In genomic region chr4:120066182-120066524, GRCh38 we compare ENCODE assay signal across 8 cellular contexts. TPM values are rescaled to one million over a fixed set of nuclear protein-coding genes. Genes with fewer than 3 reads are reported as not detected.
DNase-seq lines count a peak whose midpoint lies in the region; ATAC-seq, FAIRE-seq and TF ChIP-seq lines count a peak whose summit lies in the region.

No MANE protein-coding gene starts in this region.

- H3K27ac ChIP-seq in CD8-positive, alpha-beta T cell (ENCODE audit: low read depth, low read length), result peak overlapping the region; percentile 79

- no peaks in the 10 kb centered on the region for H3K9me3 ChIP-seq in CD8-positive, alpha-beta T cell (ENCODE audit: low read length)
- H3K9me3 ChIP-seq in mononuclear cell (ENCODE audit: low read depth, low read length), result no peaks in the 10 kb centered on the region

- H3K27me3 Mint-ChIP-seq in CD8-positive, alpha-beta T cell (ENCODE audit: low read depth), result no peaks in the 10 kb centered on the region

- DNase-seq in CD8-positive, alpha-beta T cell, result peak in 2 of 7 experiments; percentile 17 to 82
- DNase-seq in NCI-H128 (lab: John Stamatoyannopoulos, UW; ENCODE audit: unreplicated experiment) (peak; percentile 46), astrocyte of the spinal cord (ENCODE audit: low read depth, low spot score) (no peak), NCI-H446 treated with DMSO at 0.1 percent for 48 hours (lab: John Stamatoyannopoulos, UW) (no peak), D721Med (ENCODE audit: insufficient read length, low spot score) (no peak)

- no peaks in the 10 kb centered on the region for H3K9me3 Mint-ChIP-seq in CD8-positive, alpha-beta T cell

- no peak for FAIRE-seq in D721Med (lab: Jason Lieb, UNC)

- TF ChIP-seq CTCF in CD8-positive, alpha-beta T cell (IDR thresholded peaks at IDR 0.05), result no peak
- no peak for TF ChIP-seq CTCF in astrocyte of the spinal cord (IDR thresholded peaks at IDR 0.05; ENCODE audit: low read depth, low read length)
- no peak for TF ChIP-seq CTCF in D721Med (IDR thresholded peaks at IDR 0.05; ENCODE audit: insufficient read depth, missing control alignments)

- no peaks in the 10 kb centered on the region for H3K36me3 ChIP-seq in CD8-positive, alpha-beta T cell (ENCODE audit: insufficient read depth, low read length)

- CTCF ChIA-PET in CD8-positive, alpha-beta T cell (lab: Charles Lee), result no interaction called here

- H3K27me3 ChIP-seq in CD8-positive, alpha-beta T cell (ENCODE audit: insufficient read depth, low read length), result no peaks in the 10 kb centered on the region
- H3K27me3 ChIP-seq in mononuclear cell (ENCODE audit: insufficient read depth, low read length), result no peaks in the 10 kb centered on the region

- in situ Hi-C loops in astrocyte of the spinal cord (cut with HindIII; ENCODE audit: low sequenced_read_pairs), result no loop called here

- H3K4me1 ChIP-seq in CD8-positive, alpha-beta T cell (ENCODE audit: insufficient read depth, low read length), result peaks cover 17% of the 10 kb centered on the region
- peaks cover 24% of the 10 kb centered on the region for H3K4me1 ChIP-seq in mononuclear cell (ENCODE audit: insufficient read depth, low read length)

- peaks cover 24% of the 10 kb centered on the region for H3K36me3 Mint-ChIP-seq in CD8-positive, alpha-beta T cell

- POLR2A ChIA-PET in CD8-positive, alpha-beta T cell (lab: Charles Lee), result no interaction called here

- H3K27ac Mint-ChIP-seq in CD8-positive, alpha-beta T cell, result peak overlapping the region; percentile 98

- peaks cover 66% of the 10 kb centered on the region for H3K4me1 Mint-ChIP-seq in CD8-positive, alpha-beta T cell (ENCODE audit: low read depth)

- intact Hi-C loops in CD8-positive, alpha-beta T cell (cut with DNase I, micrococcal nuclease), result loop anchor here in 1 of 2 experiments (1.0 kb wide), 3 partner anchors 612 to 1804 kb away; partner anchors contain the start of gene BBS7

- peak; percentile 58 for ATAC-seq in CD8-positive, alpha-beta T cell
- ATAC-seq in GM21447 (IDR thresholded peaks at IDR 0.05; ENCODE audit: unreplicated experiment) (peak; percentile 50), GM21717 (IDR thresholded peaks at IDR 0.05; ENCODE audit: unreplicated experiment) (no peak)

- peak overlapping the region; percentile 96 for H3K4me3 Mint-ChIP-seq in CD8-positive, alpha-beta T cell

- H3K4me3 ChIP-seq in CD8-positive, alpha-beta T cell (ENCODE audit: low read depth, low read length), result peak overlapping the region; percentile 53
- H3K4me3 ChIP-seq in astrocyte of the spinal cord (ENCODE audit: low read depth, low read length) (peak overlapping the region; percentile 60), mononuclear cell (ENCODE audit: low read length) (peak overlapping the region; percentile 66)

RNA-seq across cellular contexts. Expression of gene MAD2L1, which starts 0.5 kb away (rescaled TPM):
- 1 to 10 TPM; 7.4 to 9.1 TPM for total RNA-seq in CD8-positive, alpha-beta T cell
- 5.5 TPM for total RNA-seq in mononuclear cell
